Comparison of ENCODE assay signal across 1 cellular context in the genomic region with DNA sequence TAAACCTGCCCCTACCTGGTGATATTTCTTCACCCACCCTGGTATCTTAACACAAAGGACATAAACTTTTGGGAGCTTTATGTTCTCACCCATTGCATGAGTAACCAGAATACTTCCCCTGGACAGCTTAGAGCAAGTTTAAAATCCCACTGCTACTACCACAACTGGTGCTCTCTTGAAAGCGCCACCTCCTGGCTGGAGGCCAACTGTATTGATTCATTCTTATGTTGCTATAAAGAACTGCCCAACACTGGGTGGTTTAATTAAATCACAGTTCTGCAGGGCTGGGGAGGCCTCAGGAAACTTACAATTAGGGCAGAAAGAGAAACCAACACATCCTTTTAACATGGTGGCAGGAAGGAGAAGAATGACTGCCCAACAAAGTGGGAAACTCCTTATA.
TF ChIP-seq lines count a peak whose summit lies in the region.

No MANE protein-coding gene starts in this region.

TF ChIP-seq in GM23338, 12 proteins besides CTCF, POLR2A, EP300 and RAD21 (continued from another document):
- TF ChIP-seq, protein P1, sequence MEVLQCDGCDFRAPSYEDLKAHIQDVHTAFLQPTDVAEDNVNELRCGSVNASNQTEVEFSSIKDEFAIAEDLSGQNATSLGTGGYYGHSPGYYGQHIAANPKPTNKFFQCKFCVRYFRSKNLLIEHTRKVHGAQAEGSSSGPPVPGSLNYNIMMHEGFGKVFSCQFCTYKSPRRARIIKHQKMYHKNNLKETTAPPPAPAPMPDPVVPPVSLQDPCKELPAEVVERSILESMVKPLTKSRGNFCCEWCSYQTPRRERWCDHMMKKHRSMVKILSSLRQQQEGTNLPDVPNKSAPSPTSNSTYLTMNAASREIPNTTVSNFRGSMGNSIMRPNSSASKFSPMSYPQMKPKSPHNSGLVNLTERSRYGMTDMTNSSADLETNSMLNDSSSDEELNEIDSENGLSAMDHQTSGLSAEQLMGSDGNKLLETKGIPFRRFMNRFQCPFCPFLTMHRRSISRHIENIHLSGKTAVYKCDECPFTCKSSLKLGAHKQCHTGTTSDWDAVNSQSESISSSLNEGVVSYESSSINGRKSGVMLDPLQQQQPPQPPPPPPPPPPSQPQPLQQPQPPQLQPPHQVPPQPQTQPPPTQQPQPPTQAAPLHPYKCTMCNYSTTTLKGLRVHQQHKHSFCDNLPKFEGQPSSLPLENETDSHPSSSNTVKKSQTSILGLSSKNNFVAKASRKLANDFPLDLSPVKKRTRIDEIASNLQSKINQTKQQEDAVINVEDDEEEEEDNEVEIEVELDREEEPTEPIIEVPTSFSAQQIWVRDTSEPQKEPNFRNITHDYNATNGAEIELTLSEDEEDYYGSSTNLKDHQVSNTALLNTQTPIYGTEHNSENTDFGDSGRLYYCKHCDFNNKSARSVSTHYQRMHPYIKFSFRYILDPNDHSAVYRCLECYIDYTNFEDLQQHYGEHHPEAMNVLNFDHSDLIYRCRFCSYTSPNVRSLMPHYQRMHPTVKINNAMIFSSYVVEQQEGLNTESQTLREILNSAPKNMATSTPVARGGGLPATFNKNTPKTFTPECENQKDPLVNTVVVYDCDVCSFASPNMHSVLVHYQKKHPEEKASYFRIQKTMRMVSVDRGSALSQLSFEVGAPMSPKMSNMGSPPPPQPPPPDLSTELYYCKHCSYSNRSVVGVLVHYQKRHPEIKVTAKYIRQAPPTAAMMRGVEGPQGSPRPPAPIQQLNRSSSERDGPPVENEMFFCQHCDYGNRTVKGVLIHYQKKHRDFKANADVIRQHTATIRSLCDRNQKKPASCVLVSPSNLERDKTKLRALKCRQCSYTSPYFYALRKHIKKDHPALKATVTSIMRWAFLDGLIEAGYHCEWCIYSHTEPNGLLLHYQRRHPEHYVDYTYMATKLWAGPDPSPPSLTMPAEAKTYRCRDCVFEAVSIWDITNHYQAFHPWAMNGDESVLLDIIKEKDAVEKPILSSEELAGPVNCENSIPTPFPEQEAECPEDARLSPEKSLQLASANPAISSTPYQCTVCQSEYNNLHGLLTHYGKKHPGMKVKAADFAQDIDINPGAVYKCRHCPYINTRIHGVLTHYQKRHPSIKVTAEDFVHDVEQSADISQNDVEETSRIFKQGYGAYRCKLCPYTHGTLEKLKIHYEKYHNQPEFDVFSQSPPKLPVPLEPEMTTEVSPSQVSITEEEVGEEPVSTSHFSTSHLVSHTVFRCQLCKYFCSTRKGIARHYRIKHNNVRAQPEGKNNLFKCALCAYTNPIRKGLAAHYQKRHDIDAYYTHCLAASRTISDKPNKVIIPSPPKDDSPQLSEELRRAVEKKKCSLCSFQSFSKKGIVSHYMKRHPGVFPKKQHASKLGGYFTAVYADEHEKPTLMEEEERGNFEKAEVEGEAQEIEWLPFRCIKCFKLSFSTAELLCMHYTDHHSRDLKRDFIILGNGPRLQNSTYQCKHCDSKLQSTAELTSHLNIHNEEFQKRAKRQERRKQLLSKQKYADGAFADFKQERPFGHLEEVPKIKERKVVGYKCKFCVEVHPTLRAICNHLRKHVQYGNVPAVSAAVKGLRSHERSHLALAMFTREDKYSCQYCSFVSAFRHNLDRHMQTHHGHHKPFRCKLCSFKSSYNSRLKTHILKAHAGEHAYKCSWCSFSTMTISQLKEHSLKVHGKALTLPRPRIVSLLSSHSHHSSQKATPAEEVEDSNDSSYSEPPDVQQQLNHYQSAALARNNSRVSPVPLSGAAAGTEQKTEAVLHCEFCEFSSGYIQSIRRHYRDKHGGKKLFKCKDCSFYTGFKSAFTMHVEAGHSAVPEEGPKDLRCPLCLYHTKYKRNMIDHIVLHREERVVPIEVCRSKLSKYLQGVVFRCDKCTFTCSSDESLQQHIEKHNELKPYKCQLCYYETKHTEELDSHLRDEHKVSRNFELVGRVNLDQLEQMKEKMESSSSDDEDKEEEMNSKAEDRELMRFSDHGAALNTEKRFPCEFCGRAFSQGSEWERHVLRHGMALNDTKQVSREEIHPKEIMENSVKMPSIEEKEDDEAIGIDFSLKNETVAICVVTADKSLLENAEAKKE (CRISPR knock-in tag; IDR thresholded peaks at IDR 0.05): no peak
- TF ChIP-seq, protein P2, sequence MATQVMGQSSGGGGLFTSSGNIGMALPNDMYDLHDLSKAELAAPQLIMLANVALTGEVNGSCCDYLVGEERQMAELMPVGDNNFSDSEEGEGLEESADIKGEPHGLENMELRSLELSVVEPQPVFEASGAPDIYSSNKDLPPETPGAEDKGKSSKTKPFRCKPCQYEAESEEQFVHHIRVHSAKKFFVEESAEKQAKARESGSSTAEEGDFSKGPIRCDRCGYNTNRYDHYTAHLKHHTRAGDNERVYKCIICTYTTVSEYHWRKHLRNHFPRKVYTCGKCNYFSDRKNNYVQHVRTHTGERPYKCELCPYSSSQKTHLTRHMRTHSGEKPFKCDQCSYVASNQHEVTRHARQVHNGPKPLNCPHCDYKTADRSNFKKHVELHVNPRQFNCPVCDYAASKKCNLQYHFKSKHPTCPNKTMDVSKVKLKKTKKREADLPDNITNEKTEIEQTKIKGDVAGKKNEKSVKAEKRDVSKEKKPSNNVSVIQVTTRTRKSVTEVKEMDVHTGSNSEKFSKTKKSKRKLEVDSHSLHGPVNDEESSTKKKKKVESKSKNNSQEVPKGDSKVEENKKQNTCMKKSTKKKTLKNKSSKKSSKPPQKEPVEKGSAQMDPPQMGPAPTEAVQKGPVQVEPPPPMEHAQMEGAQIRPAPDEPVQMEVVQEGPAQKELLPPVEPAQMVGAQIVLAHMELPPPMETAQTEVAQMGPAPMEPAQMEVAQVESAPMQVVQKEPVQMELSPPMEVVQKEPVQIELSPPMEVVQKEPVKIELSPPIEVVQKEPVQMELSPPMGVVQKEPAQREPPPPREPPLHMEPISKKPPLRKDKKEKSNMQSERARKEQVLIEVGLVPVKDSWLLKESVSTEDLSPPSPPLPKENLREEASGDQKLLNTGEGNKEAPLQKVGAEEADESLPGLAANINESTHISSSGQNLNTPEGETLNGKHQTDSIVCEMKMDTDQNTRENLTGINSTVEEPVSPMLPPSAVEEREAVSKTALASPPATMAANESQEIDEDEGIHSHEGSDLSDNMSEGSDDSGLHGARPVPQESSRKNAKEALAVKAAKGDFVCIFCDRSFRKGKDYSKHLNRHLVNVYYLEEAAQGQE (IDR thresholded peaks at IDR 0.05; ENCODE audit: unreplicated experiment): no peak
- no peak for TF ChIP-seq CREB1 (CRISPR knock-in tag; IDR thresholded peaks at IDR 0.05; ENCODE audit: low read depth)
- TF ChIP-seq EZH2 (IDR thresholded peaks at IDR 0.05; ENCODE audit: low read depth, unreplicated experiment): no peak
- no peak for TF ChIP-seq ZNF114 (CRISPR knock-in tag; IDR thresholded peaks at IDR 0.05)
